Comparison of ENCODE assay signal across 9 cellular contexts in the genomic region with DNA sequence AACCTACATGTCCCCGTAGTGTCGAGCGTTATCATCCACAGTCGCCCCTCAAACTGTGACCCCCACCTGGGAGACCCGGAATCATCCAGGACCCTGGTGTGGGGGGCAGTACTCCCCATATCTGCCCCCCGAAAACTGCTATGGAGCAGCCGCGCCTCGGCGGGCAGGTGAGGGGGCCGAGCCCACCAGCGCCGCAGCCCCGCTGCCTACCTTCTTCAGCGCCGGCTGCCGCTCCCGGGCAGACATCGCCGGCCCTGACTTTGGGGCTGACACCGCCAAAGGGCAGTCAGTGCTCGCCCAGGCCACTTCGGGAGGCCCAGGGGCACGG. TPM values are rescaled to one million over a fixed set of nuclear protein-coding genes. Genes with fewer than 3 reads are reported as not detected.
DNase-seq lines count a peak whose midpoint lies in the region; ATAC-seq and TF ChIP-seq lines count a peak whose summit lies in the region.
"Had no signal": no experiment of that assay in that cellular context is flagged by ENCODE, and none has a peak within 500 bp of the region (broad histone marks: within the 10 kb centered on the region; RNA-seq: fewer than 3 reads in every experiment).

No MANE protein-coding gene starts in this region.

- H3K4me1 ChIP-seq in ES-I3 (ENCODE audit: insufficient read depth, low read length), result no peaks in the 10 kb centered on the region
- peaks cover 0 to 17% (median 0%) of the 10 kb centered on the region in 4 donors for H3K4me1 ChIP-seq in Peyer's patch
- no peaks in the 10 kb centered on the region for H3K4me1 ChIP-seq in fibroblast of lung (ENCODE audit: control insufficient read depth, extremely low read depth, insufficient read depth, low read length)
- no peaks in the 10 kb centered on the region for H3K4me1 ChIP-seq in prostate gland (replicated peaks)

- H4K20me1 ChIP-seq in fibroblast of lung (ENCODE audit: control insufficient read depth, extremely low read depth, insufficient read depth, low read length), result no peaks in the 10 kb centered on the region

- WGBS in prostate gland, result 2% methylated on average over 11 of the region's 24 CpGs

- TF ChIP-seq POLR2A in Peyer's patch (IDR thresholded peaks at IDR 0.05) (no peak), prostate gland (IDR thresholded peaks at IDR 0.05) (no peak), GM18505 (IDR thresholded peaks at IDR 0.05; ENCODE audit: borderline replicate concordance, extremely low read depth, insufficient read depth, insufficient read length) (no peak)

- H3K9me3 ChIP-seq in ES-I3 (ENCODE audit: control insufficient read depth, insufficient read depth, low read length), result no peaks in the 10 kb centered on the region
- no peaks in the 10 kb centered on the region for H3K9me3 ChIP-seq in Peyer's patch
- H3K9me3 ChIP-seq in fibroblast of lung (ENCODE audit: control insufficient read depth, insufficient read depth, low read depth, low read length), result no peaks in the 10 kb centered on the region
- no peaks in the 10 kb centered on the region for H3K9me3 ChIP-seq in prostate gland

- H3K27ac ChIP-seq in Peyer's patch, result peak overlapping the region; percentile 69 to 87 (median 74)
- peak overlapping the region; percentile 55 for H3K27ac ChIP-seq in fibroblast of lung (ENCODE audit: insufficient read depth, low read length)
- H3K27ac ChIP-seq in prostate gland, result peak overlapping the region; percentile 54 to 72

- H3K4me3 ChIP-seq in Peyer's patch, result peak overlapping the region; percentile 60 to 75 (median 61)
- H3K4me3 ChIP-seq in fibroblast of lung (replicated peaks in 1 of 4; ENCODE audit: control extremely low read depth in 1 of 4, insufficient read depth in 1 of 4, low read depth in 3 of 4, low read length in 4 of 4), result peak overlapping the region; percentile 69 to 81 (median 72)
- peak overlapping the region; percentile 49 to 55 for H3K4me3 ChIP-seq in prostate gland

- intact Hi-C loops in prostate gland (cut with DNase I), result loop anchor here (5.0 to 10.0 kb wide), 2 partner anchors 211 to 713 kb away; no protein-coding TSS in a partner anchor

- H3K36me3 ChIP-seq in ES-I3 (ENCODE audit: insufficient read depth, low read length) (no peaks in the 10 kb centered on the region), Peyer's patch (no peaks in the 10 kb centered on the region), fibroblast of lung (ENCODE audit: control insufficient read depth, insufficient read depth, low read length) (no peaks in the 10 kb centered on the region), prostate gland (no peaks in the 10 kb centered on the region)

- no peak for DNase-seq in Peyer's patch
- no peak for DNase-seq in fibroblast of lung (ENCODE audit: low read depth in 2 of 2)
- DNase-seq in prostate gland (ENCODE audit: low spot score), result no peak
- DNase-seq: stimulated activated CD4-positive, alpha-beta T cell treated with anti-CD3 and anti-CD28 coated beads, Interleukin-4, amount 100 ng/mL, for 24 hours had no signal

- H3K9ac ChIP-seq in ES-I3 (ENCODE audit: low read depth, low read length) (peak overlapping the region; percentile 57; the same call in 1 of the 2 replicates), fibroblast of lung (ENCODE audit: insufficient read depth, low read length) (peak overlapping the region; percentile 71)

- H3K4me2 ChIP-seq in fibroblast of lung (ENCODE audit: extremely low read depth, insufficient read depth, low read length), result peak overlapping the region; percentile 84

- H2AFZ ChIP-seq in fibroblast of lung (ENCODE audit: low read length), result peak overlapping the region; percentile 25

- peaks cover 10% of the 10 kb centered on the region for H3K79me2 ChIP-seq in fibroblast of lung (ENCODE audit: control insufficient read depth, insufficient read depth, low read length)

- ATAC-seq in GM21723 (IDR thresholded peaks at IDR 0.05; ENCODE audit: unreplicated experiment) (no peak), GM18505 (IDR thresholded peaks at IDR 0.05; ENCODE audit: unreplicated experiment) (no peak), GM21515 (IDR thresholded peaks at IDR 0.05; ENCODE audit: unreplicated experiment) (no peak), HG03521 (IDR thresholded peaks at IDR 0.05; ENCODE audit: unreplicated experiment) (no peak)

- peaks cover 0 to 9% of the 10 kb centered on the region in 2 donors for H3K27me3 ChIP-seq in Peyer's patch
- H3K27me3 ChIP-seq in fibroblast of lung (ENCODE audit: control insufficient read depth, insufficient read depth, low read length), result no peaks in the 10 kb centered on the region
- no peaks in the 10 kb centered on the region for H3K27me3 ChIP-seq in prostate gland (replicated peaks; ENCODE audit: insufficient read depth)

- TF ChIP-seq CTCF in Peyer's patch (IDR thresholded peaks at IDR 0.05) (no peak), fibroblast of lung (conservative IDR thresholded peaks at IDR 0.05 in 1 of 2, IDR thresholded peaks at IDR 0.05 in 1 of 2; ENCODE audit: low read depth in 1 of 2, low read length in 2 of 2) (no peak), prostate gland (IDR thresholded peaks at IDR 0.05) (no peak)

RNA-seq across cellular contexts. Expression of a gene that starts 0.8 kb away (rescaled TPM):
- 1 to 10 TPM; 1.8 to 9.9 (median 2.3) TPM for total RNA-seq in Peyer's patch
- 9.4 and 11.6 TPM in 2 replicates for total RNA-seq in fibroblast of lung
- 7.1 and 18.1 TPM in 2 replicates for polyA plus RNA-seq in fibroblast of lung
- 4.2 and 11.3 TPM in 2 replicates for polyA plus RNA-seq in fibroblast of lung (2012)
- polyA minus RNA-seq in fibroblast of lung (ENCODE audit: low replicate concordance), result 6.9 and 8.4 TPM in 2 replicates
- 10 to 100 TPM in 1 of 2 donors, 1 to 10 TPM in 1; 3.7 to 26.8 TPM for total RNA-seq in prostate gland
